ENCODE assay signal across 1 cellular context in the genomic region with DNA sequence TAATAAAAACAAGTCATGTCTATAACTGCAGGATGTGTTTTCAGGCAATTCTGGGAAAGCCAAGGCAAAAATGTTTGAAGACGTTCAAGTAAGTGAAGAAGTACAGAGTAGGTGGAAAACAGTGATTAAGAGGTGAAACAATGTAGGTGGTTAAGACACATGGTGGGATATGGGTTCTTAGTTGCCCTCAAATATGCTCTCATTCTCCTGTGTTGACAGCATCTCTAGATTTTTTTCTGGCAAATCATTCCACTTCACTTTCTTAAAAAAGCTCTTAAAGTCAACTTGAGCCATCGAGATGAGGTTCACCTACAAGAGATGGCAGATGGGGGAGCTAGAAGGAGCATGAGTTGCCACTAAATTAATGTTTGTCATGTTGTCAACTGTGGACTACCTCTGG.
TF ChIP-seq lines count a peak whose summit lies in the region.

No MANE protein-coding gene starts in this region.

TF ChIP-seq in SK-N-SH treated with all-trans-retinoic acid at 6 μM for 48 hours, 23 proteins besides CTCF, POLR2A, EP300 and RAD21 (continued from another document):
- TF ChIP-seq RARB (CRISPR knock-in tag; IDR thresholded peaks at IDR 0.05) (no peak), TOX (CRISPR knock-in tag; IDR thresholded peaks at IDR 0.05; ENCODE audit: borderline replicate concordance) (no peak), ZFP3 (CRISPR knock-in tag; IDR thresholded peaks at IDR 0.05) (no peak)
- TF ChIP-seq, protein P1, sequence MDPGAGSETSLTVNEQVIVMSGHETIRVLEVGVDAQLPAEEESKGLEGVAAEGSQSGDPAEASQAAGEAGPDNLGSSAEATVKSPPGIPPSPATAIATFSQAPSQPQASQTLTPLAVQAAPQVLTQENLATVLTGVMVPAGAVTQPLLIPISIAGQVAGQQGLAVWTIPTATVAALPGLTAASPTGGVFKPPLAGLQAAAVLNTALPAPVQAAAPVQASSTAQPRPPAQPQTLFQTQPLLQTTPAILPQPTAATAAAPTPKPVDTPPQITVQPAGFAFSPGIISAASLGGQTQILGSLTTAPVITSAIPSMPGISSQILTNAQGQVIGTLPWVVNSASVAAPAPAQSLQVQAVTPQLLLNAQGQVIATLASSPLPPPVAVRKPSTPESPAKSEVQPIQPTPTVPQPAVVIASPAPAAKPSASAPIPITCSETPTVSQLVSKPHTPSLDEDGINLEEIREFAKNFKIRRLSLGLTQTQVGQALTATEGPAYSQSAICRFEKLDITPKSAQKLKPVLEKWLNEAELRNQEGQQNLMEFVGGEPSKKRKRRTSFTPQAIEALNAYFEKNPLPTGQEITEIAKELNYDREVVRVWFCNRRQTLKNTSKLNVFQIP (CRISPR knock-in tag; IDR thresholded peaks at IDR 0.05; ENCODE audit: borderline replicate concordance, low read depth), result no peak
